Comparison of ENCODE assay signal across 1 cellular context in the genomic region with DNA sequence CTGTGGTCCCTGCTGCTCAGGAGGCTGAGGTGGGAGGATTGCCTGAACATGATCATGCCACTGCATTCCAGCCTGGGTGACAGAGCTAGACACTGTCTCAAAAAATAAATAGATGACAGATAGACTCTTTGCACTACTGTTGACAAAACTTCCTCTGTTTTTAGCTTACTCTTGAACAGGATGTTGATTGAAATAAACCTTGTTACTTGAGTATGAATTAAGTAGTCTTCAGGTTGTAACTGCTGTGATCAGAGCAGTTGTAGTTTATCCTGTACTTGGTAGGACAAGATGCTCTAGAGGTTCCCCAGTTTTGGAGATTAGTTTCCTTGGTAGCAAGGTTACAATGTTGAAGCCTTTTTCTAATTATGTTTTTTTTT.
TF ChIP-seq lines count a peak whose summit lies in the region.

No MANE protein-coding gene starts in this region.

TF ChIP-seq in WTC11, 78 proteins besides CTCF, POLR2A, EP300 and RAD21 (continued from another document):
- TF ChIP-seq, protein P1, sequence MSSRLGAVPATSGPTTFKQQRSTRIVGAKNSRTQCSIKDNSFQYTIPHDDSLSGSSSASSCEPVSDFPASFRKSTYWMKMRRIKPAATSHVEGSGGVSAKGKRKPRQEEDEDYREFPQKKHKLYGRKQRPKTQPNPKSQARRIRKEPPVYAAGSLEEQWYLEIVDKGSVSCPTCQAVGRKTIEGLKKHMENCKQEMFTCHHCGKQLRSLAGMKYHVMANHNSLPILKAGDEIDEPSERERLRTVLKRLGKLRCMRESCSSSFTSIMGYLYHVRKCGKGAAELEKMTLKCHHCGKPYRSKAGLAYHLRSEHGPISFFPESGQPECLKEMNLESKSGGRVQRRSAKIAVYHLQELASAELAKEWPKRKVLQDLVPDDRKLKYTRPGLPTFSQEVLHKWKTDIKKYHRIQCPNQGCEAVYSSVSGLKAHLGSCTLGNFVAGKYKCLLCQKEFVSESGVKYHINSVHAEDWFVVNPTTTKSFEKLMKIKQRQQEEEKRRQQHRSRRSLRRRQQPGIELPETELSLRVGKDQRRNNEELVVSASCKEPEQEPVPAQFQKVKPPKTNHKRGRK (CRISPR knock-in tag; IDR thresholded peaks at IDR 0.05; ENCODE audit: borderline replicate concordance), result no peak
- TF ChIP-seq, protein P2, sequence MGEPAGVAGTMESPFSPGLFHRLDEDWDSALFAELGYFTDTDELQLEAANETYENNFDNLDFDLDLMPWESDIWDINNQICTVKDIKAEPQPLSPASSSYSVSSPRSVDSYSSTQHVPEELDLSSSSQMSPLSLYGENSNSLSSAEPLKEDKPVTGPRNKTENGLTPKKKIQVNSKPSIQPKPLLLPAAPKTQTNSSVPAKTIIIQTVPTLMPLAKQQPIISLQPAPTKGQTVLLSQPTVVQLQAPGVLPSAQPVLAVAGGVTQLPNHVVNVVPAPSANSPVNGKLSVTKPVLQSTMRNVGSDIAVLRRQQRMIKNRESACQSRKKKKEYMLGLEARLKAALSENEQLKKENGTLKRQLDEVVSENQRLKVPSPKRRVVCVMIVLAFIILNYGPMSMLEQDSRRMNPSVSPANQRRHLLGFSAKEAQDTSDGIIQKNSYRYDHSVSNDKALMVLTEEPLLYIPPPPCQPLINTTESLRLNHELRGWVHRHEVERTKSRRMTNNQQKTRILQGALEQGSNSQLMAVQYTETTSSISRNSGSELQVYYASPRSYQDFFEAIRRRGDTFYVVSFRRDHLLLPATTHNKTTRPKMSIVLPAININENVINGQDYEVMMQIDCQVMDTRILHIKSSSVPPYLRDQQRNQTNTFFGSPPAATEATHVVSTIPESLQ (CRISPR knock-in tag; IDR thresholded peaks at IDR 0.05), result no peak
- TF ChIP-seq, protein P3, sequence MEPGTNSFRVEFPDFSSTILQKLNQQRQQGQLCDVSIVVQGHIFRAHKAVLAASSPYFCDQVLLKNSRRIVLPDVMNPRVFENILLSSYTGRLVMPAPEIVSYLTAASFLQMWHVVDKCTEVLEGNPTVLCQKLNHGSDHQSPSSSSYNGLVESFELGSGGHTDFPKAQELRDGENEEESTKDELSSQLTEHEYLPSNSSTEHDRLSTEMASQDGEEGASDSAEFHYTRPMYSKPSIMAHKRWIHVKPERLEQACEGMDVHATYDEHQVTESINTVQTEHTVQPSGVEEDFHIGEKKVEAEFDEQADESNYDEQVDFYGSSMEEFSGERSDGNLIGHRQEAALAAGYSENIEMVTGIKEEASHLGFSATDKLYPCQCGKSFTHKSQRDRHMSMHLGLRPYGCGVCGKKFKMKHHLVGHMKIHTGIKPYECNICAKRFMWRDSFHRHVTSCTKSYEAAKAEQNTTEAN (CRISPR knock-in tag; IDR thresholded peaks at IDR 0.05), result no peak
- TF ChIP-seq RORB (CRISPR knock-in tag; IDR thresholded peaks at IDR 0.05), result no peak
- no peak for TF ChIP-seq ELF4 (CRISPR knock-in tag; IDR thresholded peaks at IDR 0.05; ENCODE audit: low read depth)
